Comparison of ENCODE assay signal across 23 cellular contexts in genomic region chr6:165910184-165910583, GRCh38.
"Had no signal": no experiment of that assay in that cellular context is flagged by ENCODE, and none has a peak within 500 bp of the region (broad histone marks: within the 10 kb centered on the region; RNA-seq: fewer than 3 reads in every experiment).

No MANE protein-coding gene starts in this region.

- H3K36me3 Mint-ChIP-seq: activated naive CD4-positive, alpha-beta T cell treated with anti-CD3 and anti-CD28 coated beads, Interleukin-2, amount 50 U/mL, for 24 hours; brain; mesothelial cell of epicardium; natural killer cell treated with Interleukin-12 subunit alpha and Interleukin-12 subunit beta and Interleukin-15 and Interleukin-18, amount 100 ng/mL, for 72 hours; T-cell had no signal

- DNase-seq: activated CD4-positive, alpha-beta T cell treated with anti-CD3 and anti-CD28 coated beads, Interleukin-2, amount 10 ng/mL, durations not matched to agents 7 days and 5 days; activated CD8-positive, alpha-beta T cell treated with anti-CD3 and anti-CD28 coated beads, Interleukin-2, amount 10 ng/mL, durations not matched to agents 7 days and 5 days; activated gamma-delta T cell treated with Interleukin-2 at 50 U/mL for 16 hours; aorta; cortex of kidney; foreskin keratinocyte; lower lobe of right lung; psoas muscle; stimulated activated CD4-positive, alpha-beta T cell treated with anti-CD3 and anti-CD28 coated beads, Interleukin-12 subunit alpha, Interleukin-12 subunit beta, amount 100 ng/mL, for 4 hours; stimulated activated CD4-positive, alpha-beta T cell treated with anti-CD3 and anti-CD28 coated beads, Interleukin-4, amount 100 ng/mL, for 4 hours; stimulated activated naive CD8-positive, alpha-beta T cell treated with anti-CD3 and anti-CD28 coated beads, Interleukin-15, Interleukin-2, amounts not matched to agents 100 U/mL and 50 U/mL, for 24 hours; T-cell; upper lobe of right lung had no signal

- H3K27ac Mint-ChIP-seq: activated CD4-positive, alpha-beta T cell treated with anti-CD3 and anti-CD28 coated beads, Interleukin-2, amount 10 ng/mL, durations not matched to agents 7 days and 5 days; activated CD8-positive, alpha-beta T cell treated with anti-CD3 and anti-CD28 coated beads, Interleukin-2, amount 10 ng/mL, durations not matched to agents 7 days and 5 days; activated naive CD4-positive, alpha-beta T cell treated with anti-CD3 and anti-CD28 coated beads, Interleukin-2, amount 50 U/mL, for 24 hours; activated T-helper 1 cell treated with anti-CD3 and anti-CD28 coated beads, Interleukin-12 subunit alpha, Interleukin-12 subunit beta, Interleukin-2, Interleukin-4 antibody, amounts not matched to agents 30 ng/mL and 10 ng/mL and 1 ng/mL, durations not matched to agents 14 hours and 24 hours and 36 hours; brain; mesothelial cell of epicardium; natural killer cell treated with Interleukin-12 subunit alpha and Interleukin-12 subunit beta and Interleukin-15 and Interleukin-18, amount 100 ng/mL, for 72 hours; T-cell; T-helper 2 cell treated with Interferon-gamma antibody and Interleukin-4, amounts not matched to agents 5 μg/mL and 100 μg/mL, for 36 hours had no signal

- H3K9me3 Mint-ChIP-seq: activated CD4-positive, alpha-beta T cell treated with anti-CD3 and anti-CD28 coated beads, Interleukin-2, amount 10 ng/mL, durations not matched to agents 7 days and 5 days; activated naive CD4-positive, alpha-beta T cell treated with anti-CD3 and anti-CD28 coated beads, Interleukin-2, amount 50 U/mL, for 24 hours; brain; mesothelial cell of epicardium; natural killer cell treated with Interleukin-12 subunit alpha and Interleukin-12 subunit beta and Interleukin-15 and Interleukin-18, amount 100 ng/mL, for 72 hours had no signal

- H3K4me1 Mint-ChIP-seq: activated CD4-positive, alpha-beta T cell treated with anti-CD3 and anti-CD28 coated beads, Interleukin-2, amount 10 ng/mL, durations not matched to agents 7 days and 5 days; activated naive CD4-positive, alpha-beta T cell treated with anti-CD3 and anti-CD28 coated beads, Interleukin-2, amount 50 U/mL, for 24 hours; brain; T-cell had no signal

- ATAC-seq: activated CD4-positive, CD25-positive, alpha-beta regulatory T cell treated with anti-CD3 and anti-CD28 coated beads, Interleukin-2, amount 50 U/mL, for 24 hours; activated CD8-positive, alpha-beta T cell treated with anti-CD3 and anti-CD28 coated beads, Interleukin-2, amount 10 ng/mL, durations not matched to agents 7 days and 5 days; foreskin keratinocyte; left lobe of liver; lower lobe of right lung; psoas muscle; stimulated activated naive CD8-positive, alpha-beta T cell treated with anti-CD3 and anti-CD28 coated beads, Interleukin-15, Interleukin-2, amounts not matched to agents 100 U/mL and 50 U/mL, for 24 hours; T-cell; upper lobe of right lung had no signal

- H3K27me3 Mint-ChIP-seq: activated CD4-positive, alpha-beta T cell treated with anti-CD3 and anti-CD28 coated beads, Interleukin-2, amount 10 ng/mL, durations not matched to agents 7 days and 5 days had no signal

- H3K4me3 ChIP-seq: lower lobe of right lung, ovary, psoas muscle, right atrium auricular region, upper lobe of right lung had no signal

- H3K4me3 Mint-ChIP-seq: activated CD4-positive, alpha-beta T cell treated with anti-CD3 and anti-CD28 coated beads, Interleukin-2, amount 10 ng/mL, durations not matched to agents 7 days and 5 days; activated CD8-positive, alpha-beta T cell treated with anti-CD3 and anti-CD28 coated beads, Interleukin-2, amount 10 ng/mL, durations not matched to agents 7 days and 5 days; activated naive CD4-positive, alpha-beta T cell treated with anti-CD3 and anti-CD28 coated beads, Interleukin-2, amount 50 U/mL, for 24 hours; activated T-helper 1 cell treated with anti-CD3 and anti-CD28 coated beads, Interleukin-12 subunit alpha, Interleukin-12 subunit beta, Interleukin-2, Interleukin-4 antibody, amounts not matched to agents 30 ng/mL and 10 ng/mL and 1 ng/mL, durations not matched to agents 14 hours and 24 hours and 36 hours; brain; mesothelial cell of epicardium; natural killer cell treated with Interleukin-12 subunit alpha and Interleukin-12 subunit beta and Interleukin-15 and Interleukin-18, amount 100 ng/mL, for 72 hours; T-cell; T-helper 2 cell treated with Interferon-gamma antibody and Interleukin-4, amounts not matched to agents 5 μg/mL and 100 μg/mL, for 36 hours had no signal
